1 cellular context compared by ENCODE assay signal in genomic region chr12:6376079-6376941, GRCh38.
TF ChIP-seq lines count a peak whose summit lies in the region.

No MANE protein-coding gene starts in this region.

TF ChIP-seq in HepG2, 621 proteins besides CTCF, POLR2A, EP300 and RAD21 (continued from another document):
- TF ChIP-seq ZBTB39 (CRISPR knock-in tag; IDR thresholded peaks at IDR 0.05) (no peak), GPBP1L1 (CRISPR knock-in tag; IDR thresholded peaks at IDR 0.05) (no peak), TFDP1 (CRISPR knock-in tag; IDR thresholded peaks at IDR 0.05; ENCODE audit: borderline replicate concordance) (peak; percentile 60; the same call in 1 of the 2 replicates), FOXP1 (IDR thresholded peaks at IDR 0.05) (no peak), FOXP1 (CRISPR knock-in tag; IDR thresholded peaks at IDR 0.05) (0 out of 2 replicates have a peak, but pooled peaks have one; percentile 16), PHF8 (CRISPR knock-in tag; IDR thresholded peaks at IDR 0.05) (peak; percentile 44; the same call in 1 of the 2 replicates), ZFY (CRISPR knock-in tag; IDR thresholded peaks at IDR 0.05) (peak; percentile 78), UBTF (CRISPR knock-in tag; IDR thresholded peaks at IDR 0.05) (peak; percentile 37), RXRB (CRISPR knock-in tag; IDR thresholded peaks at IDR 0.05; ENCODE audit: borderline replicate concordance) (0 out of 2 replicates have a peak, but pooled peaks have one; percentile 34), FOXA3 (CRISPR knock-in tag; IDR thresholded peaks at IDR 0.05) (peak; percentile 5; the same call in 1 of the 2 replicates), ZNF619 (CRISPR knock-in tag; IDR thresholded peaks at IDR 0.05) (peak; percentile 27; the same call in 1 of the 2 replicates), ZNF230 (CRISPR knock-in tag; IDR thresholded peaks at IDR 0.05) (0 out of 2 replicates have a peak, but pooled peaks have one; percentile 27), ZNF33B (CRISPR knock-in tag; IDR thresholded peaks at IDR 0.05) (no peak), TFE3 (CRISPR knock-in tag; IDR thresholded peaks at IDR 0.05) (0 out of 2 replicates have a peak, but pooled peaks have one; percentile 25), POLR2G (IDR thresholded peaks at IDR 0.05; ENCODE audit: low read depth, low read length) (peak; percentile 64), HDAC1 (CRISPR knock-in tag; IDR thresholded peaks at IDR 0.05) (0 out of 2 replicates have a peak, but pooled peaks have one; percentile 4), BHLHE40 (IDR thresholded peaks at IDR 0.05; ENCODE audit: low read length) (0 out of 2 replicates have a peak, but pooled peaks have one; percentile 23), ZSCAN25 (CRISPR knock-in tag; IDR thresholded peaks at IDR 0.05) (peak; percentile 53; the same call in 1 of the 2 replicates), YEATS4 (CRISPR knock-in tag; IDR thresholded peaks at IDR 0.05; ENCODE audit: borderline replicate concordance) (peak; percentile 50), KAT8 (CRISPR knock-in tag; IDR thresholded peaks at IDR 0.05) (peak; percentile 47), DMAP1 (CRISPR knock-in tag; IDR thresholded peaks at IDR 0.05) (peak; percentile 76; the same call in 1 of the 2 replicates), HOXA3 (CRISPR knock-in tag; IDR thresholded peaks at IDR 0.05) (no peak; the same call in 1 of the 2 replicates), TAF1 (CRISPR knock-in tag; IDR thresholded peaks at IDR 0.05) (peak; percentile 21; the same call in 1 of the 2 replicates), ZNF709 (CRISPR knock-in tag; IDR thresholded peaks at IDR 0.05) (peak; percentile 47; the same call in 1 of the 2 replicates), ZNF331 (CRISPR knock-in tag; IDR thresholded peaks at IDR 0.05) (peak; percentile 50; the same call in 1 of the 2 replicates), SMARCE1 (IDR thresholded peaks at IDR 0.05; ENCODE audit: borderline replicate concordance) (no peak), CBFB (CRISPR knock-in tag; IDR thresholded peaks at IDR 0.05) (0 out of 2 replicates have a peak, but pooled peaks have one; percentile 17), HNF4A (CRISPR knock-in tag; IDR thresholded peaks at IDR 0.05) (0 out of 2 replicates have a peak, but pooled peaks have one; percentile 13), BRCA1 (CRISPR knock-in tag; IDR thresholded peaks at IDR 0.05) (no peak), ZFX (CRISPR knock-in tag; IDR thresholded peaks at IDR 0.05; ENCODE audit: low read depth) (peak; percentile 92), MAZ (IDR thresholded peaks at IDR 0.05; ENCODE audit: borderline replicate concordance, low read depth, low read length) (no peak), MAZ (CRISPR knock-in tag; IDR thresholded peaks at IDR 0.05; ENCODE audit: low read depth) (peak; percentile 55; the same call in 1 of the 2 replicates), MEIS1 (CRISPR knock-in tag; IDR thresholded peaks at IDR 0.05; ENCODE audit: borderline replicate concordance) (peak; percentile 32; the same call in 1 of the 2 replicates), ZNF691 (CRISPR knock-in tag; IDR thresholded peaks at IDR 0.05; ENCODE audit: borderline replicate concordance, low read depth) (peak; percentile 36; the same call in 1 of the 2 replicates), ZNF335 (CRISPR knock-in tag; IDR thresholded peaks at IDR 0.05) (0 out of 2 replicates have a peak, but pooled peaks have one; percentile 36), FLYWCH1 (CRISPR knock-in tag; IDR thresholded peaks at IDR 0.05) (0 out of 2 replicates have a peak, but pooled peaks have one; percentile 37), MTA1 (CRISPR knock-in tag; IDR thresholded peaks at IDR 0.05; ENCODE audit: borderline replicate concordance) (0 out of 2 replicates have a peak, but pooled peaks have one; percentile 29), THAP9 (CRISPR knock-in tag; IDR thresholded peaks at IDR 0.05; ENCODE audit: borderline replicate concordance) (0 out of 2 replicates have a peak, but pooled peaks have one; percentile 23), MAX (IDR thresholded peaks at IDR 0.05) (peak; percentile 85), CREB1 (IDR thresholded peaks at IDR 0.05) (no peak), CREB1 (CRISPR knock-in tag; IDR thresholded peaks at IDR 0.05) (no peak), IRF9 (CRISPR knock-in tag; IDR thresholded peaks at IDR 0.05; ENCODE audit: borderline replicate concordance) (0 out of 2 replicates have a peak, but pooled peaks have one; percentile 6), RNF2 (conservative IDR thresholded peaks at IDR 0.05; ENCODE audit: low read depth) (no peak; the same call in 1 of the 2 replicates), SP5 (CRISPR knock-in tag; IDR thresholded peaks at IDR 0.05; ENCODE audit: borderline replicate concordance, low read depth) (0 out of 2 replicates have a peak, but pooled peaks have one; percentile 18), CCDC6 (CRISPR knock-in tag; IDR thresholded peaks at IDR 0.05) (peak; percentile 70; the same call in 1 of the 2 replicates), ZNF768 (CRISPR knock-in tag; IDR thresholded peaks at IDR 0.05) (peak; percentile 21; the same call in 1 of the 2 replicates), YEATS2 (CRISPR knock-in tag; IDR thresholded peaks at IDR 0.05; ENCODE audit: borderline replicate concordance) (peak; percentile 17; the same call in 1 of the 2 replicates), FUBP1 (CRISPR knock-in tag; IDR thresholded peaks at IDR 0.05; ENCODE audit: borderline replicate concordance) (no peak)
